In genomic region chr4:168569909-168570276, GRCh38 we compare ENCODE assay signal across 21 cellular contexts.
DNase-seq lines count a peak whose midpoint lies in the region; ATAC-seq, FAIRE-seq and TF ChIP-seq lines count a peak whose summit lies in the region.
"Had no signal": no experiment of that assay in that cellular context is flagged by ENCODE, and none has a peak within 500 bp of the region (broad histone marks: within the 10 kb centered on the region; RNA-seq: fewer than 3 reads in every experiment).

No MANE protein-coding gene starts in this region.

- H3K79me2 ChIP-seq in PC-3 (ENCODE audit: low read length) (no peaks in the 10 kb centered on the region), keratinocyte (ENCODE audit: control insufficient read depth, insufficient read depth, low read length) (no peaks in the 10 kb centered on the region)

- no peaks in the 10 kb centered on the region for H3K9me2 ChIP-seq in PC-3 (replicated peaks; ENCODE audit: low read length)

- no peaks in the 10 kb centered on the region for H3K27me3 ChIP-seq in PC-3 (ENCODE audit: low read length)
- H3K27me3 ChIP-seq in keratinocyte (ENCODE audit: control insufficient read depth, extremely low read depth, insufficient read depth, low read length): no peaks in the 10 kb centered on the region
- H3K27me3 ChIP-seq in skeletal muscle tissue (ENCODE audit: control insufficient read depth in 3 of 3, insufficient read depth in 3 of 3, low read length in 3 of 3): no peaks in the 10 kb centered on the region
- H3K27me3 ChIP-seq: body of pancreas had no signal

- peak overlapping the region; percentile 11 for H3K27ac ChIP-seq in PC-3 (ENCODE audit: low read length)
- peak overlapping the region; percentile 53 for H3K27ac ChIP-seq in keratinocyte (ENCODE audit: control insufficient read depth, insufficient read depth, low read length)
- peak overlapping the region; percentile 22 for H3K27ac ChIP-seq in skeletal muscle tissue (ENCODE audit: low read depth, low read length)
- H3K27ac ChIP-seq: body of pancreas, thoracic aorta had no signal

- no peaks in the 10 kb centered on the region for H3K9me1 ChIP-seq in keratinocyte (ENCODE audit: control insufficient read depth, extremely low read depth, insufficient read depth, low read length)

- peak overlapping the region; percentile 82 for H2AFZ ChIP-seq in PC-3 (ENCODE audit: low read length)
- peak overlapping the region; percentile 57 for H2AFZ ChIP-seq in keratinocyte (ENCODE audit: control insufficient read depth, low read length)

- peak; percentile 48 for DNase-seq in NCI-H345 (lab: John Stamatoyannopoulos, UW)
- DNase-seq in NCI-H345 treated with DMSO at 0.1 percent for 48 hours (lab: John Stamatoyannopoulos, UW; ENCODE audit: unreplicated experiment): no peak
- peak; percentile 44 for DNase-seq in PC-3
- DNase-seq in keratinocyte (ENCODE audit: low read depth, low spot score): no peak
- no peak for DNase-seq in activated CD8-positive, alpha-beta memory T cell treated with anti-CD3 and anti-CD28 coated beads, Interleukin-2, amount 50 U/mL, for 4 hours
- DNase-seq in activated CD8-positive, alpha-beta memory T cell treated with anti-CD3 and anti-CD28 coated beads for 24 hours: no peak
- DNase-seq in GM19240 (ENCODE audit: insufficient read length, low spot score): no peak
- DNase-seq: ACHN; activated CD4-positive, alpha-beta T cell treated with anti-CD3 and anti-CD28 coated beads for 4 hours; activated naive CD4-positive, alpha-beta T cell treated with anti-CD3 and anti-CD28 coated beads, Interleukin-2, amount 10 ng/mL, durations not matched to agents 7 days and 5 days; body of pancreas; CD4-positive, alpha-beta memory T cell; esophagus squamous epithelium; left ventricle myocardium superior; naive thymus-derived CD4-positive, alpha-beta T cell; NCI-H187; NK-92 treated with Interleukin-12 subunit alpha and Interleukin-12 subunit beta, amount 100 ng/mL, for 24 hours had no signal

- H3K4me1 ChIP-seq in PC-3 (ENCODE audit: insufficient read depth, low read length): peaks cover 36% of the 10 kb centered on the region
- peaks cover 26% of the 10 kb centered on the region for H3K4me1 ChIP-seq in keratinocyte (ENCODE audit: control insufficient read depth, extremely low read depth, insufficient read depth, low read length)
- H3K4me1 ChIP-seq in skeletal muscle tissue (ENCODE audit: control insufficient read depth in 3 of 3, insufficient read depth in 3 of 3, low read length in 3 of 3): peaks cover 13 to 19% (median 13%) of the 10 kb centered on the region in 3 donors

- H3F3A ChIP-seq in PC-3 (ENCODE audit: low read length, unreplicated experiment): peaks cover 4% of the 10 kb centered on the region

- no peak for FAIRE-seq in keratinocyte (lab: Jason Lieb, UNC)
- FAIRE-seq: H1, HTR-8/SVneo had no signal

- POLR2A ChIA-PET in PC-3 (lab: Charles Lee; ENCODE audit: unreplicated experiment): interaction anchor here (0.6 kb wide), 1 partner anchor 49 kb away, joined by 4 read pairs; no protein-coding TSS in a partner anchor

- no peaks in the 10 kb centered on the region for H3K36me3 ChIP-seq in PC-3 (ENCODE audit: low read depth, low read length)
- no peaks in the 10 kb centered on the region for H3K36me3 ChIP-seq in keratinocyte (ENCODE audit: control insufficient read depth in 2 of 2, extremely low read depth in 1 of 2, insufficient read depth in 2 of 2, low read length in 2 of 2)
- H3K36me3 ChIP-seq in skeletal muscle tissue (ENCODE audit: control insufficient read depth in 3 of 3, insufficient read depth in 3 of 3, low read length in 3 of 3): no peaks in the 10 kb centered on the region
- H3K36me3 ChIP-seq: esophagus squamous epithelium, thoracic aorta had no signal

- H3K9ac ChIP-seq in PC-3 (ENCODE audit: low read length): no peak overlapping the region
- peak overlapping the region; percentile 16 for H3K9ac ChIP-seq in keratinocyte (ENCODE audit: control insufficient read depth, extremely low read depth, insufficient read depth, low read length)
- peak overlapping the region in 1 of 3 donors; percentile 58 for H3K9ac ChIP-seq in skeletal muscle tissue (ENCODE audit: low read depth in 1 of 3, low read length in 3 of 3)

- ATAC-seq in PC-3: peak; percentile 61
- ATAC-seq: naive thymus-derived CD4-positive, alpha-beta T cell had no signal

- BruUV-seq in PC-3 (replicated peaks; lab: Mats Ljungman, UMichigan): no TSS peak

- H3K4me3 ChIP-seq in PC-3 (ENCODE audit: low read length): peak overlapping the region; percentile 17
- peak overlapping the region in 1 of 3 experiments; percentile 15 for H3K4me3 ChIP-seq in keratinocyte (ENCODE audit: control insufficient read depth in 2 of 3, extremely low read depth in 1 of 3, insufficient read depth in 2 of 3, low read depth in 1 of 3, low read length in 3 of 3)
- peak overlapping the region in 2 of 3 donors; percentile 17 to 18 for H3K4me3 ChIP-seq in skeletal muscle tissue (ENCODE audit: low read length in 3 of 3)
- H3K4me3 ChIP-seq: body of pancreas, thoracic aorta had no signal

- H3K4me2 ChIP-seq in PC-3 (ENCODE audit: low read length) (peak overlapping the region; percentile 64), keratinocyte (ENCODE audit: control insufficient read depth, extremely low read depth, insufficient read depth, low read depth, low read length) (peak overlapping the region; percentile 58)

- no peaks in the 10 kb centered on the region for H3K9me3 ChIP-seq in PC-3 (ENCODE audit: low read length)
- H3K9me3 ChIP-seq in keratinocyte (ENCODE audit: control insufficient read depth, low read depth, low read length): no peaks in the 10 kb centered on the region
- H3K9me3 ChIP-seq in skeletal muscle tissue (ENCODE audit: control insufficient read depth in 3 of 3, low read length in 3 of 3): no peaks in the 10 kb centered on the region
- H3K9me3 ChIP-seq: body of pancreas, esophagus squamous epithelium, thoracic aorta had no signal

- CTCF ChIA-PET in PC-3 (lab: Charles Lee): no interaction called here

- dilution Hi-C loops in keratinocyte (cut with MboI; ENCODE audit: extremely low pct_ligation_motif_present, low sequenced_read_pairs): no loop called here

- TF ChIP-seq CTCF in PC-3 (conservative IDR thresholded peaks at IDR 0.05; ENCODE audit: low read depth, low read length) (no peak), keratinocyte (optimal IDR thresholded peaks at IDR 0.05 in 1 of 3, IDR thresholded peaks at IDR 0.05 in 1 of 3, conservative IDR thresholded peaks at IDR 0.05 in 1 of 3; ENCODE audit: extremely low read depth in 1 of 3, insufficient read depth in 2 of 3, low read length in 3 of 3) (no peak)

- intact Hi-C loops in PC-3 (cut with micrococcal nuclease): no loop called here

- H4K20me1 ChIP-seq in PC-3 (ENCODE audit: low read length) (no peaks in the 10 kb centered on the region), keratinocyte (ENCODE audit: control insufficient read depth, extremely low read depth, insufficient read depth, low read length) (no peaks in the 10 kb centered on the region)

Comparison
In these comparisons a context has a peak if more than half of its experiments do, and no peak if none do; other contexts are left out.
1. DNase-seq: peak in NCI-H345 (single experiment) and PC-3 (single experiment); none in NCI-H345 treated with DMSO at 0.1 percent for 48 hours (single experiment), keratinocyte (single experiment), activated CD8-positive, alpha-beta memory T cell treated with anti-CD3 and anti-CD28 coated beads, Interleukin-2, amount 50 U/mL, for 4 hours (single experiment), activated CD8-positive, alpha-beta memory T cell treated with anti-CD3 and anti-CD28 coated beads for 24 hours (single experiment) and GM19240 (single experiment).
2. Peak in every context shown above with its lines, with median percentiles within 50 percentile points of each other: H3K27ac ChIP-seq.